ENCODE assay signal across 1 cellular context in the genomic region with DNA sequence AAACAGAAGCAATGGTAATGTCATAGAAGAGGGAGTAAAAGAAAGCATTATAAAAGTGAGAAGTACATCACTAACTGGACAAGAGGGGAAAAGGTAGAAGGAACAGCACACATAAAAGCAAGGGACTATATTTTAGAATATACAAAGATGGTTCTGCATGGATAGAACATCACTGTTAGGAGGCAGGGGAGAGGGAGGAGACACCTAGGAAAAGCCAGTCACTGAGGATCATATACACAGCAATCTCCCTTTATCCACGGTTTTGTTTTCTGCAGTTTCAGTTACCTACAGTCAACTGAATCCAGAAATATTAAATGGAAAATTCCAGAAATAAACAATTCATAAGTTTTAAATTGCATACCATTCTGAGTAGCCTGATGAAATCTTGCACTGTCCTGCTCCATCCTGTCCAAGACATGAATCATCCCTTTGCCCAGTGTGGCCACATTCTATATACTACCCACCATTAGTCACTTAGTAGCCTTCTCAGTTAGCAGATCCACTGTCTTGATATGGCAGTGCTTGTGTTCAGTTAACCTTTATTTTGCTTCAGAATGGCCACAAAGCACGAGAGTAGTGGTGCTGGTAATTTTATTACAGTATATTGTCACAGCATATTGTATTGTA.
TF ChIP-seq lines count a peak whose summit lies in the region.

No MANE protein-coding gene starts in this region.

TF ChIP-seq in SK-N-SH, 30 proteins besides CTCF, POLR2A, EP300 and RAD21 (continued from another document):
- TF ChIP-seq, protein P1, sequence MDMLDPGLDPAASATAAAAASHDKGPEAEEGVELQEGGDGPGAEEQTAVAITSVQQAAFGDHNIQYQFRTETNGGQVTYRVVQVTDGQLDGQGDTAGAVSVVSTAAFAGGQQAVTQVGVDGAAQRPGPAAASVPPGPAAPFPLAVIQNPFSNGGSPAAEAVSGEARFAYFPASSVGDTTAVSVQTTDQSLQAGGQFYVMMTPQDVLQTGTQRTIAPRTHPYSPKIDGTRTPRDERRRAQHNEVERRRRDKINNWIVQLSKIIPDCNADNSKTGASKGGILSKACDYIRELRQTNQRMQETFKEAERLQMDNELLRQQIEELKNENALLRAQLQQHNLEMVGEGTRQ (IDR thresholded peaks at IDR 0.05; ENCODE audit: borderline replicate concordance, low read depth, low read length) = no peak
- TF ChIP-seq TEAD4 (IDR thresholded peaks at IDR 0.05; ENCODE audit: borderline replicate concordance, insufficient read depth) = 0 out of 2 replicates have a peak, but pooled peaks have one; percentile 44
- TF ChIP-seq FOXJ3 (CRISPR knock-in tag; IDR thresholded peaks at IDR 0.05) = no peak
- no peak for TF ChIP-seq REST (IDR thresholded peaks at IDR 0.05; ENCODE audit: low read depth, low read length)
- TF ChIP-seq, protein P2, sequence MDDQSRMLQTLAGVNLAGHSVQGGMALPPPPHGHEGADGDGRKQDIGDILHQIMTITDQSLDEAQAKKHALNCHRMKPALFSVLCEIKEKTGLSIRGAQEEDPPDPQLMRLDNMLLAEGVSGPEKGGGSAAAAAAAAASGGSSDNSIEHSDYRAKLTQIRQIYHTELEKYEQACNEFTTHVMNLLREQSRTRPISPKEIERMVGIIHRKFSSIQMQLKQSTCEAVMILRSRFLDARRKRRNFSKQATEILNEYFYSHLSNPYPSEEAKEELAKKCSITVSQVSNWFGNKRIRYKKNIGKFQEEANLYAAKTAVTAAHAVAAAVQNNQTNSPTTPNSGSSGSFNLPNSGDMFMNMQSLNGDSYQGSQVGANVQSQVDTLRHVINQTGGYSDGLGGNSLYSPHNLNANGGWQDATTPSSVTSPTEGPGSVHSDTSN (IDR thresholded peaks at IDR 0.05) = peak; percentile 86
- peak; percentile 93 for TF ChIP-seq FOSL2 (IDR thresholded peaks at IDR 0.05; ENCODE audit: borderline replicate concordance, low read depth)
- TF ChIP-seq TAF1 (IDR thresholded peaks at IDR 0.05; ENCODE audit: borderline replicate concordance, low read depth, low read length) = no peak
- TF ChIP-seq RCOR1 (IDR thresholded peaks at IDR 0.05; ENCODE audit: low read length) = no peak
- TF ChIP-seq CHD2 (IDR thresholded peaks at IDR 0.05; ENCODE audit: low read length, partially characterized antibody) = no peak
- no peak for TF ChIP-seq IRF3 (IDR thresholded peaks at IDR 0.05; ENCODE audit: low read depth, low read length)
- no peak for TF ChIP-seq ELF1 (IDR thresholded peaks at IDR 0.05)
- TF ChIP-seq RFX5 (IDR thresholded peaks at IDR 0.05; ENCODE audit: low read length) = no peak
